ENCODE assay signal across 9 cellular contexts in genomic region chr7:135253851-135254815, GRCh38. TPM values are rescaled to one million over a fixed set of nuclear protein-coding genes. Genes with fewer than 3 reads are reported as not detected.
DNase-seq lines count a peak whose midpoint lies in the region; ATAC-seq and TF ChIP-seq lines count a peak whose summit lies in the region.
"Had no signal": no experiment of that assay in that cellular context is flagged by ENCODE, and none has a peak within 500 bp of the region (broad histone marks: within the 10 kb centered on the region; RNA-seq: fewer than 3 reads in every experiment).

No MANE protein-coding gene starts in this region.

- no peak for ATAC-seq in GM18907 (IDR thresholded peaks at IDR 0.05; ENCODE audit: unreplicated experiment)

- no peaks in the 10 kb centered on the region for H3K27me3 ChIP-seq in spleen (replicated peaks in 1 of 7)

- 28 to 37% (median 30%) methylated on average over 8 to 9 of the region's 9 CpGs for WGBS in spleen, 5 donors

- peak overlapping the region in 7 of 8 donors; percentile 16 to 79 (median 67) for H3K27ac ChIP-seq in spleen

- TF ChIP-seq CTCF in AG09319 (IDR thresholded peaks at IDR 0.05; ENCODE audit: low read depth, low read length), result no peak
- no peak for TF ChIP-seq CTCF in astrocyte of the cerebellum (IDR thresholded peaks at IDR 0.05; ENCODE audit: low read depth, low read length, missing control alignments)
- TF ChIP-seq CTCF in spleen (IDR thresholded peaks at IDR 0.05 in 8 of 11, conservative IDR thresholded peaks at IDR 0.05 in 3 of 11), result no peak

- H3K4me1 ChIP-seq in spleen, result peaks cover 5 to 39% (median 13%) of the 10 kb centered on the region in 6 donors

- TF ChIP-seq POLR2A in spleen (IDR thresholded peaks at IDR 0.05), result no peak

- no peaks in the 10 kb centered on the region for H3K9me3 ChIP-seq in spleen

- intact Hi-C loops in spleen (cut with DNase I; ENCODE audit: low total_unique reads), result no loop called here

- in situ Hi-C loops in KBM-7 (cut with MboI; ENCODE audit: low pct_unique_long_range_greater_than_20kb, low sequenced_read_pairs), result no loop called here
- in situ Hi-C loops in astrocyte of the cerebellum (cut with HindIII; ENCODE audit: low sequenced_read_pairs), result no loop called here

- no peaks in the 10 kb centered on the region for H3K36me3 ChIP-seq in spleen

- H3K4me3 ChIP-seq in astrocyte of the cerebellum (ENCODE audit: low read depth, low read length) (no peak overlapping the region), spleen (no peak overlapping the region)

- DNase-seq in AG09319 (ENCODE audit: extremely low read depth, low read depth) (peak; percentile 10), KBM-7 (peak; percentile 79), astrocyte of the cerebellum (ENCODE audit: low read depth) (peak; percentile 24), hippocampal formation (lab: John Stamatoyannopoulos, UW) (peak; percentile 72 to 91), spleen (peak; percentile 82), NCI-H1105 treated with DMSO at 0.1 percent for 48 hours (lab: John Stamatoyannopoulos, UW) (no peak)
- DNase-seq in activated effector memory CD4-positive, alpha-beta T cell treated with anti-CD3 and anti-CD28 coated beads, Interleukin-2, amount 50 U/mL, for 16 hours, result no peak
- DNase-seq: activated naive CD8-positive, alpha-beta T cell treated with anti-CD3 and anti-CD28 coated beads, Interleukin-2, amount 10 ng/mL, durations not matched to agents 7 days and 5 days had no signal

RNA-seq across cellular contexts. Expression of gene STRA8, which starts 20.5 kb away (rescaled TPM):
- total RNA-seq in spleen, result not detected
- polyA plus RNA-seq in spleen, result not detected
- total RNA-seq: activated naive CD8-positive, alpha-beta T cell treated with anti-CD3 and anti-CD28 coated beads, Interleukin-2, amount 10 ng/mL, durations not matched to agents 7 days and 5 days had no signal

RNA-seq across cellular contexts. Expression of gene WDR91, which starts 42.8 kb away (rescaled TPM):
- 10 to 100 TPM; 15.1 to 31.3 (median 23.8) TPM for total RNA-seq in spleen
- polyA plus RNA-seq in spleen, result 10 to 100 TPM in 2 of 3 donors, 1 to 10 TPM in 1; 6.9 to 12.2 (median 11.4) TPM

Comparison
In these comparisons a context has a peak if more than half of its experiments do, and no peak if none do; other contexts are left out.
1. DNase-seq: peak in AG09319 (single experiment), KBM-7 (single experiment), astrocyte of the cerebellum (single experiment), hippocampal formation (2 of 2) and spleen (single experiment); none in NCI-H1105 treated with DMSO at 0.1 percent for 48 hours (single experiment) and activated effector memory CD4-positive, alpha-beta T cell treated with anti-CD3 and anti-CD28 coated beads, Interleukin-2, amount 50 U/mL, for 16 hours (single experiment).